ENCODE assay signal across 8 cellular contexts in the genomic region with DNA sequence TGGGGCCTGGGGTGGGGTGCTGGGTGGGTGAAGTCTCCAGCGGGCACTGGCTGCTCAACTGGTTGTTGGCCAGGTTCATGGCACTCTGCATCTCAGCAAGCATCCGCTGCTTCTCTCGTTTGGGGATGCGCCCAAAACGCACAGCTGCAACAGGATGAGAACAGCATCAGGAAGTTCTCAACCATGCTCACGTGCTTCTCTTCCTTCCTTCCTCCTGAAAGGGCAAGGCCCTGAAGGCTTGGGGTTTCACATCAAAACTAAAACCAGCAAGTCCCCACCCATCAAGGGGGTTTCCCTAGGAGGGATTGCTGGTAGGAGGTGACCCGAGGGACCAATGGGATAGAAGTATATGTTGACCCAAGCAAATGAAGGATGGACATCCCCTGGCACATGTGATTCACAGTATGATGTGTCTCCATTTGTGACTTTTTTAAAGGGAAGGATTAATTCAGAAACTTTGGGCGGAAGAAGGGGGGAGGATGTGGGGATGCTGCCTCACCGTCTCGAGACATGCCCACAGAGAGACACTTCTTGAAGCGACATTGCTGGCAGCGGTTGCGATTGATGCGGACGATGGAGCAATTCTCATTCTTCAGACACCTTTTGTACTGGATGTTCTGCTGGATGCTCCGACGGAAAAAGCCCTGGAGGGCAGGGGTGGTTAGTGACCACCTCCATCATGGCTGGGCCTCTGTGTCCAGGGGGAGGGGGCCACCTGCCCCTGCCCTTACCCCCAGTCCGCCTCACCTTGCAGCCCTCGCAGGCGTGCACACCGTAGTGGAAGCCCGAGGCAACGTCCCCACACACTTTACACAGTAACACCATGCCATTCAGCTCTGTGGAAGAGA. TPM values are rescaled to one million over a fixed set of nuclear protein-coding genes. Genes with fewer than 3 reads are reported as not detected.
A peak's percentile ranks its signal among the peaks of the same experiment; 100 is the strongest.
DNase-seq lines count a peak whose midpoint lies in the region; ATAC-seq, FAIRE-seq and TF ChIP-seq lines count a peak whose summit lies in the region.

No MANE protein-coding gene starts in this region.

- no peak for DNase-seq in HepG2 (ENCODE audit: low spot score)
- peak; percentile 82 to 83 for DNase-seq in activated T-cell treated with anti-CD3 and anti-CD28 coated beads, Interleukin-2, amount 50 U/mL, for 48 hours
- peak in 1 of 2 donors; percentile 69 for DNase-seq in left lung
- peak; percentile 84 for DNase-seq in stimulated activated CD8-positive, alpha-beta memory T cell treated with anti-CD3 and anti-CD28 coated beads, Interleukin-4, amount 100 ng/mL, for 48 hours
- DNase-seq in NCI-H1436 (lab: John Stamatoyannopoulos, UW): no peak
- DNase-seq in NCI-H2171 (lab: John Stamatoyannopoulos, UW): no peak

- H3K9me3 ChIP-seq in liver (ENCODE audit: control insufficient read depth in 4 of 4, low read length in 3 of 4) (no peaks in the 10 kb centered on the region), HepG2 (ENCODE audit: low read length) (no peaks in the 10 kb centered on the region), left lung (no peaks in the 10 kb centered on the region)

- peaks cover 14 to 35% (median 23%) of the 10 kb centered on the region in 4 donors for H3K36me3 ChIP-seq in liver (ENCODE audit: control insufficient read depth in 4 of 4, insufficient read depth in 3 of 4, low read depth in 1 of 4, low read length in 3 of 4)
- peaks cover 25 to 49% of the 10 kb centered on the region in 2 experiments for H3K36me3 ChIP-seq in HepG2 (replicated peaks in 1 of 2; ENCODE audit: control insufficient read depth in 1 of 2, insufficient read depth in 2 of 2, low read length in 2 of 2)
- peaks cover 0 to 40% of the 10 kb centered on the region in 2 donors for H3K36me3 ChIP-seq in left lung

- TF ChIP-seq POLR2A in HepG2 (IDR thresholded peaks at IDR 0.05; ENCODE audit: insufficient read depth in 1 of 2, low read depth in 2 of 2, low read length in 2 of 2): no peak; a peak in 1 of 4 replicates

- H3K4me3 ChIP-seq in liver (ENCODE audit: low read depth in 1 of 3, low read length in 3 of 3) (no peak overlapping the region), HepG2 (replicated peaks in 1 of 3; ENCODE audit: insufficient read depth in 1 of 3, low read depth in 2 of 3, low read length in 3 of 3) (no peak overlapping the region), left lung (peak overlapping the region in 1 of 2 donors; percentile 20)

- no peak overlapping the region for H3K4me2 ChIP-seq in HepG2 (ENCODE audit: low read depth, low read length)

- no peak for FAIRE-seq in HepG2 (lab: Jason Lieb, UNC)

- ATAC-seq in HepG2 (no peak), HG03571 (IDR thresholded peaks at IDR 0.05; ENCODE audit: unreplicated experiment) (peak; percentile 42), left lung (no peak)

- TF ChIP-seq CTCF in liver (IDR thresholded peaks at IDR 0.05; ENCODE audit: low read depth, low read length, missing input control): no peak
- no peak for TF ChIP-seq CTCF in HepG2 (CRISPR knock-in tag; IDR thresholded peaks at IDR 0.05)
- TF ChIP-seq CTCF in left lung (IDR thresholded peaks at IDR 0.05): no peak

- intact Hi-C loops in HepG2 (cut with micrococcal nuclease; ENCODE audit: unreplicated experiment) (no loop called here), left lung (cut with DNase I) (no loop called here)

- no peak overlapping the region for H2AFZ ChIP-seq in HepG2 (ENCODE audit: low read length)

- TF ChIP-seq EP300 in HepG2 (IDR thresholded peaks at IDR 0.05; ENCODE audit: low read depth in 2 of 2, low read length in 2 of 2) (no peak), HepG2 (CRISPR knock-in tag; IDR thresholded peaks at IDR 0.05; ENCODE audit: borderline replicate concordance) (no peak)

- peaks cover 14 to 59% (median 47%) of the 10 kb centered on the region in 4 donors for H3K4me1 ChIP-seq in liver (ENCODE audit: control insufficient read depth in 4 of 4, insufficient read depth in 4 of 4, low read length in 3 of 4)
- H3K4me1 ChIP-seq in HepG2 (ENCODE audit: insufficient read depth, low read length): peaks cover 38% of the 10 kb centered on the region
- H3K4me1 ChIP-seq in left lung: peaks cover 28 to 85% of the 10 kb centered on the region in 2 donors

- WGBS in liver: 67% methylated on average over 23 of the region's 23 CpGs
- 97% methylated on average over 23 of the region's 23 CpGs for WGBS in HepG2 (ENCODE audit: low lambda C conversion rate)

- BruUV-seq in HepG2 (replicated peaks; lab: Mats Ljungman, UMichigan): no TSS peak

- in situ Hi-C loops in HepG2 (cut with HindIII; ENCODE audit: extremely low pct_ligation_motif_present, low pct_unique_long_range_greater_than_20kb): no loop called here

- H3K27ac ChIP-seq in liver (ENCODE audit: low read depth in 1 of 2, low read length in 2 of 2): peak overlapping the region; percentile 98 to 99
- H3K27ac ChIP-seq in HepG2 (ENCODE audit: extremely low read length, insufficient read depth, low read length): no peak overlapping the region
- peak overlapping the region; percentile 60 to 85 for H3K27ac ChIP-seq in left lung

- CTCF ChIA-PET in HepG2 (lab: Yijun Ruan, JAX; ENCODE audit: low intra/inter-chr PET ratio, low total read pairs): interaction anchor here (1.4 kb wide), 1 partner anchor 10 kb away, joined by 4 read pairs; no protein-coding TSS in a partner anchor

- H3K79me2 ChIP-seq in HepG2 (ENCODE audit: insufficient read depth, low read length): peaks cover 18% of the 10 kb centered on the region

- POLR2A ChIA-PET in HepG2 (lab: Yijun Ruan, JAX): interaction anchor here (1.0 to 8.1 kb wide), 2 partner anchors 11 to 16 kb away, joined by 3 to 568 read pairs; no protein-coding TSS in a partner anchor

- no peak for TF ChIP-seq RAD21 in liver (IDR thresholded peaks at IDR 0.05)
- no peak for TF ChIP-seq RAD21 in HepG2 (CRISPR knock-in tag; IDR thresholded peaks at IDR 0.05)

- no peaks in the 10 kb centered on the region for H4K20me1 ChIP-seq in HepG2 (ENCODE audit: insufficient read depth, low read length)

- H3K27me3 ChIP-seq in liver (ENCODE audit: control insufficient read depth in 4 of 4, insufficient read depth in 4 of 4, low read length in 3 of 4) (no peaks in the 10 kb centered on the region), HepG2 (ENCODE audit: control insufficient read depth in 1 of 2, insufficient read depth in 2 of 2, low read length in 2 of 2) (no peaks in the 10 kb centered on the region; a peak in 1 of 5 replicates), left lung (no peaks in the 10 kb centered on the region)

- H3K9ac ChIP-seq in liver (ENCODE audit: low read depth in 1 of 2, low read length in 2 of 2) (no peak overlapping the region), HepG2 (ENCODE audit: insufficient read depth, low read depth, low read length) (no peak overlapping the region)

RNA-seq across cellular contexts. Expression of a gene that starts 4.2 kb away (rescaled TPM):
- 1 to 10 TPM in 1 of 2 donors, under 1 TPM in 1; 0.84 to 2.3 TPM for total RNA-seq in liver
- 10 to 100 TPM in 1 of 2 donors, 1 to 10 TPM in 1; 8.8 to 13.7 TPM for polyA plus RNA-seq in liver
- total RNA-seq in HepG2 (2016; rRNA removed; fragmentation: Illumina TruSeq; extraction: Trizol): 1.4 and 2.1 TPM in 2 replicates
- 0.88 and 1.1 TPM in 2 replicates for total RNA-seq in HepG2 (2016; cell fraction: cytosol; rRNA removed; fragmentation: Illumina TruSeq; extraction: Trizol; ENCODE audit: low read depth)
- total RNA-seq in HepG2 (2016; cell fraction: insoluble cytoplasmic fraction; rRNA removed; fragmentation: Illumina TruSeq; extraction: Trizol): 1.2 and 1.8 TPM in 2 replicates
- 2.2 and 2.4 TPM in 2 replicates for total RNA-seq in HepG2 (2016; cell fraction: membrane; rRNA removed; fragmentation: Illumina TruSeq; extraction: Trizol)
- 3.4 and 4.3 TPM in 2 replicates for total RNA-seq in HepG2 (2016; cell fraction: nucleus; rRNA removed; fragmentation: Illumina TruSeq; extraction: Trizol)
- polyA plus RNA-seq in HepG2 (2011; rRNA removed): 2.7 and 3.6 TPM in 2 replicates
- 1.5 and 1.6 TPM in 2 replicates for polyA plus RNA-seq in HepG2 (2011; cell fraction: cytosol; rRNA removed)
- 20.3 and 22.7 TPM in 2 replicates for polyA plus RNA-seq in HepG2 (2011; cell fraction: nucleus; rRNA removed)
- polyA plus RNA-seq in HepG2 (2012): 11.1 and 19.6 TPM in 2 replicates
- 0.95 and 1.1 TPM in 2 replicates for polyA plus RNA-seq in HepG2 (2016; cell fraction: cytosol; fragmentation: Illumina TruSeq; extraction: Trizol; ENCODE audit: low read depth)
- 3.8 and 5.8 TPM in 2 replicates for polyA plus RNA-seq in HepG2 (2016; cell fraction: insoluble cytoplasmic fraction; fragmentation: Illumina TruSeq; extraction: Trizol; ENCODE audit: low read depth)
- 2.5 and 3.4 TPM in 2 replicates for polyA plus RNA-seq in HepG2 (2016; cell fraction: membrane; fragmentation: Illumina TruSeq; extraction: Trizol; ENCODE audit: low read depth)
- polyA plus RNA-seq in HepG2 (2016; cell fraction: nucleus; fragmentation: Illumina TruSeq; extraction: Trizol; ENCODE audit: insufficient read depth, low read depth): 9.5 and 10.0 TPM in 2 replicates
- polyA minus RNA-seq in HepG2 (2011; rRNA and poly(A)+ RNA removed; ENCODE audit: low replicate concordance): 3.3 and 6.7 TPM in 2 replicates
- 4.5 and 6.5 TPM in 2 replicates for polyA minus RNA-seq in HepG2 (2011; cell fraction: cytosol; rRNA and poly(A)+ RNA removed)
- polyA minus RNA-seq in HepG2 (2011; cell fraction: nucleus; rRNA and poly(A)+ RNA removed): 7.6 and 8.1 TPM in 2 replicates
- 10 to 100 TPM in 1 of 2 donors, 1 to 10 TPM in 1; 6.5 to 11.4 TPM for total RNA-seq in left lung

RNA-seq across cellular contexts. Expression of a gene that starts 25.6 kb away (rescaled TPM):
- total RNA-seq in liver (10 to 100 TPM; 24.0 to 43.7 TPM), HepG2 (2016; rRNA removed; fragmentation: Illumina TruSeq; extraction: Trizol) (76.1 and 88.5 TPM in 2 replicates), left lung (100 to 1,000 TPM in 1 of 2 donors, 10 to 100 TPM in 1; 84.1 to 112 TPM)
- polyA plus RNA-seq in liver (10 to 100 TPM in 1 of 2 donors, 1 to 10 TPM in 1; 7.9 to 23.1 TPM), HepG2 (2011; rRNA removed) (54.6 and 63.8 TPM in 2 replicates)
- total RNA-seq in HepG2 (2016; cell fraction: cytosol; rRNA removed; fragmentation: Illumina TruSeq; extraction: Trizol; ENCODE audit: low read depth): 23.3 and 23.6 TPM in 2 replicates
- total RNA-seq in HepG2 (2016; cell fraction: insoluble cytoplasmic fraction; rRNA removed; fragmentation: Illumina TruSeq; extraction: Trizol): 62.6 and 89.2 TPM in 2 replicates
- 50.5 and 57.1 TPM in 2 replicates for total RNA-seq in HepG2 (2016; cell fraction: membrane; rRNA removed; fragmentation: Illumina TruSeq; extraction: Trizol)
- 82.0 and 93.0 TPM in 2 replicates for total RNA-seq in HepG2 (2016; cell fraction: nucleus; rRNA removed; fragmentation: Illumina TruSeq; extraction: Trizol)
- 19.7 and 28.8 TPM in 2 replicates for polyA plus RNA-seq in HepG2 (2011; cell fraction: cytosol; rRNA removed)
- 90.9 and 114 TPM in 2 replicates for polyA plus RNA-seq in HepG2 (2011; cell fraction: nucleus; rRNA removed)
- polyA plus RNA-seq in HepG2 (2012): 89.3 and 98.8 TPM in 2 replicates
- polyA plus RNA-seq in HepG2 (2016; cell fraction: cytosol; fragmentation: Illumina TruSeq; extraction: Trizol; ENCODE audit: low read depth): 10.1 and 10.5 TPM in 2 replicates
- polyA plus RNA-seq in HepG2 (2016; cell fraction: insoluble cytoplasmic fraction; fragmentation: Illumina TruSeq; extraction: Trizol; ENCODE audit: low read depth): 77.5 and 94.3 TPM in 2 replicates
- 34.7 and 36.6 TPM in 2 replicates for polyA plus RNA-seq in HepG2 (2016; cell fraction: membrane; fragmentation: Illumina TruSeq; extraction: Trizol; ENCODE audit: low read depth)
- 173 TPM in 2 replicates for polyA plus RNA-seq in HepG2 (2016; cell fraction: nucleus; fragmentation: Illumina TruSeq; extraction: Trizol; ENCODE audit: insufficient read depth, low read depth)
- 21.1 and 21.8 TPM in 2 replicates for polyA minus RNA-seq in HepG2 (2011; rRNA and poly(A)+ RNA removed; ENCODE audit: low replicate concordance)
- 50.3 and 50.4 TPM in 2 replicates for polyA minus RNA-seq in HepG2 (2011; cell fraction: cytosol; rRNA and poly(A)+ RNA removed)
- polyA minus RNA-seq in HepG2 (2011; cell fraction: nucleus; rRNA and poly(A)+ RNA removed): 107 and 131 TPM in 2 replicates

RNA-seq across cellular contexts. Expression of a gene that starts 33.4 kb away (rescaled TPM):
- total RNA-seq in liver: 10 to 100 TPM in 1 of 2 donors, 1 to 10 TPM in 1; 8.5 to 10.3 TPM
- 1 to 10 TPM; 3.2 to 6.3 TPM for polyA plus RNA-seq in liver
- 9.9 and 10.4 TPM in 2 replicates for total RNA-seq in HepG2 (2016; rRNA removed; fragmentation: Illumina TruSeq; extraction: Trizol)
- 4.9 and 5.0 TPM in 2 replicates for total RNA-seq in HepG2 (2016; cell fraction: cytosol; rRNA removed; fragmentation: Illumina TruSeq; extraction: Trizol; ENCODE audit: low read depth)
- total RNA-seq in HepG2 (2016; cell fraction: insoluble cytoplasmic fraction; rRNA removed; fragmentation: Illumina TruSeq; extraction: Trizol): 8.1 and 10.9 TPM in 2 replicates
- 12.8 TPM in 2 replicates for total RNA-seq in HepG2 (2016; cell fraction: membrane; rRNA removed; fragmentation: Illumina TruSeq; extraction: Trizol)
- total RNA-seq in HepG2 (2016; cell fraction: nucleus; rRNA removed; fragmentation: Illumina TruSeq; extraction: Trizol): 5.9 and 6.8 TPM in 2 replicates
- 8.0 and 8.6 TPM in 2 replicates for polyA plus RNA-seq in HepG2 (2011; rRNA removed)
- 7.7 and 8.0 TPM in 2 replicates for polyA plus RNA-seq in HepG2 (2011; cell fraction: cytosol; rRNA removed)
- polyA plus RNA-seq in HepG2 (2011; cell fraction: nucleus; rRNA removed): 12.1 and 13.6 TPM in 2 replicates
- polyA plus RNA-seq in HepG2 (2012): 11.6 and 15.5 TPM in 2 replicates
- polyA plus RNA-seq in HepG2 (2016; cell fraction: cytosol; fragmentation: Illumina TruSeq; extraction: Trizol; ENCODE audit: low read depth): 4.3 TPM in 2 replicates
- polyA plus RNA-seq in HepG2 (2016; cell fraction: insoluble cytoplasmic fraction; fragmentation: Illumina TruSeq; extraction: Trizol; ENCODE audit: low read depth): 8.0 and 12.4 TPM in 2 replicates
- 9.9 and 10.7 TPM in 2 replicates for polyA plus RNA-seq in HepG2 (2016; cell fraction: membrane; fragmentation: Illumina TruSeq; extraction: Trizol; ENCODE audit: low read depth)
- 11.5 and 12.3 TPM in 2 replicates for polyA plus RNA-seq in HepG2 (2016; cell fraction: nucleus; fragmentation: Illumina TruSeq; extraction: Trizol; ENCODE audit: insufficient read depth, low read depth)
- polyA minus RNA-seq in HepG2 (2011; rRNA and poly(A)+ RNA removed; ENCODE audit: low replicate concordance): 14.3 and 17.9 TPM in 2 replicates
- 5.3 and 7.4 TPM in 2 replicates for polyA minus RNA-seq in HepG2 (2011; cell fraction: cytosol; rRNA and poly(A)+ RNA removed)
- polyA minus RNA-seq in HepG2 (2011; cell fraction: nucleus; rRNA and poly(A)+ RNA removed): 7.2 and 7.5 TPM in 2 replicates
- 10 to 100 TPM; 37.9 to 45.2 TPM for total RNA-seq in left lung

RNA-seq across cellular contexts. Expression of a gene that starts 42.0 kb away (rescaled TPM):
- total RNA-seq in liver (10 to 100 TPM; 31.0 to 37.1 TPM), HepG2 (2016; rRNA removed; fragmentation: Illumina TruSeq; extraction: Trizol) (51.1 and 66.5 TPM in 2 replicates), left lung (10 to 100 TPM; 72.0 to 75.2 TPM)
- polyA plus RNA-seq in liver (10 to 100 TPM; 19.2 to 27.2 TPM), HepG2 (2011; rRNA removed) (67.7 and 78.0 TPM in 2 replicates)
- 14.5 and 17.6 TPM in 2 replicates for total RNA-seq in HepG2 (2016; cell fraction: cytosol; rRNA removed; fragmentation: Illumina TruSeq; extraction: Trizol; ENCODE audit: low read depth)
- 50.7 and 65.1 TPM in 2 replicates for total RNA-seq in HepG2 (2016; cell fraction: insoluble cytoplasmic fraction; rRNA removed; fragmentation: Illumina TruSeq; extraction: Trizol)
- total RNA-seq in HepG2 (2016; cell fraction: membrane; rRNA removed; fragmentation: Illumina TruSeq; extraction: Trizol): 26.0 and 27.2 TPM in 2 replicates
- total RNA-seq in HepG2 (2016; cell fraction: nucleus; rRNA removed; fragmentation: Illumina TruSeq; extraction: Trizol): 65.1 and 70.6 TPM in 2 replicates
- 28.7 and 32.2 TPM in 2 replicates for polyA plus RNA-seq in HepG2 (2011; cell fraction: cytosol; rRNA removed)
- polyA plus RNA-seq in HepG2 (2011; cell fraction: nucleus; rRNA removed): 613 and 896 TPM in 2 replicates
- 70.6 and 74.6 TPM in 2 replicates for polyA plus RNA-seq in HepG2 (2012)
- 9.7 and 12.0 TPM in 2 replicates for polyA plus RNA-seq in HepG2 (2016; cell fraction: cytosol; fragmentation: Illumina TruSeq; extraction: Trizol; ENCODE audit: low read depth)
- polyA plus RNA-seq in HepG2 (2016; cell fraction: insoluble cytoplasmic fraction; fragmentation: Illumina TruSeq; extraction: Trizol; ENCODE audit: low read depth): 46.8 and 59.5 TPM in 2 replicates
- 20.4 and 23.8 TPM in 2 replicates for polyA plus RNA-seq in HepG2 (2016; cell fraction: membrane; fragmentation: Illumina TruSeq; extraction: Trizol; ENCODE audit: low read depth)
- polyA plus RNA-seq in HepG2 (2016; cell fraction: nucleus; fragmentation: Illumina TruSeq; extraction: Trizol; ENCODE audit: insufficient read depth, low read depth): 182 and 188 TPM in 2 replicates
- 133 and 240 TPM in 2 replicates for polyA minus RNA-seq in HepG2 (2011; rRNA and poly(A)+ RNA removed; ENCODE audit: low replicate concordance)
- polyA minus RNA-seq in HepG2 (2011; cell fraction: cytosol; rRNA and poly(A)+ RNA removed): 49.1 and 58.4 TPM in 2 replicates
- polyA minus RNA-seq in HepG2 (2011; cell fraction: nucleus; rRNA and poly(A)+ RNA removed): 159 and 161 TPM in 2 replicates

RNA-seq across cellular contexts. Expression of a gene that starts 44.2 kb away (rescaled TPM):
- total RNA-seq in liver (10 to 100 TPM; 17.1 to 17.9 TPM), HepG2 (2016; rRNA removed; fragmentation: Illumina TruSeq; extraction: Trizol) (29.6 and 30.8 TPM in 2 replicates), left lung (10 to 100 TPM; 63.4 to 98.8 TPM)
- polyA plus RNA-seq in liver (10 to 100 TPM; 11.4 to 12.9 TPM), HepG2 (2011; rRNA removed) (60.9 and 62.9 TPM in 2 replicates)
- 27.8 and 32.3 TPM in 2 replicates for total RNA-seq in HepG2 (2016; cell fraction: cytosol; rRNA removed; fragmentation: Illumina TruSeq; extraction: Trizol; ENCODE audit: low read depth)
- total RNA-seq in HepG2 (2016; cell fraction: insoluble cytoplasmic fraction; rRNA removed; fragmentation: Illumina TruSeq; extraction: Trizol): 26.4 and 32.2 TPM in 2 replicates
- 28.8 and 30.1 TPM in 2 replicates for total RNA-seq in HepG2 (2016; cell fraction: membrane; rRNA removed; fragmentation: Illumina TruSeq; extraction: Trizol)
- total RNA-seq in HepG2 (2016; cell fraction: nucleus; rRNA removed; fragmentation: Illumina TruSeq; extraction: Trizol): 30.8 and 38.1 TPM in 2 replicates
- 25.1 and 35.9 TPM in 2 replicates for polyA plus RNA-seq in HepG2 (2011; cell fraction: cytosol; rRNA removed)
- polyA plus RNA-seq in HepG2 (2011; cell fraction: nucleus; rRNA removed): 142 and 152 TPM in 2 replicates
- polyA plus RNA-seq in HepG2 (2012): 70.7 and 76.1 TPM in 2 replicates
- polyA plus RNA-seq in HepG2 (2016; cell fraction: cytosol; fragmentation: Illumina TruSeq; extraction: Trizol; ENCODE audit: low read depth): 5.4 and 6.1 TPM in 2 replicates
- polyA plus RNA-seq in HepG2 (2016; cell fraction: insoluble cytoplasmic fraction; fragmentation: Illumina TruSeq; extraction: Trizol; ENCODE audit: low read depth): 32.0 and 41.3 TPM in 2 replicates
- polyA plus RNA-seq in HepG2 (2016; cell fraction: membrane; fragmentation: Illumina TruSeq; extraction: Trizol; ENCODE audit: low read depth): 18.7 and 20.0 TPM in 2 replicates
- 74.6 and 84.0 TPM in 2 replicates for polyA plus RNA-seq in HepG2 (2016; cell fraction: nucleus; fragmentation: Illumina TruSeq; extraction: Trizol; ENCODE audit: insufficient read depth, low read depth)
- polyA minus RNA-seq in HepG2 (2011; rRNA and poly(A)+ RNA removed; ENCODE audit: low replicate concordance): 60.8 and 70.8 TPM in 2 replicates
- polyA minus RNA-seq in HepG2 (2011; cell fraction: cytosol; rRNA and poly(A)+ RNA removed): 20.8 and 24.8 TPM in 2 replicates
- 59.5 and 60.8 TPM in 2 replicates for polyA minus RNA-seq in HepG2 (2011; cell fraction: nucleus; rRNA and poly(A)+ RNA removed)

Comparison
In these comparisons a context has a peak if more than half of its experiments do, and no peak if none do; other contexts are left out.
1. DNase-seq: peak in activated T-cell treated with anti-CD3 and anti-CD28 coated beads, Interleukin-2, amount 50 U/mL, for 48 hours (2 of 2) and stimulated activated CD8-positive, alpha-beta memory T cell treated with anti-CD3 and anti-CD28 coated beads, Interleukin-4, amount 100 ng/mL, for 48 hours (single experiment); none in HepG2 (single experiment), NCI-H1436 (single experiment) and NCI-H2171 (single experiment).